Comparison of ENCODE assay signal across 8 cellular contexts in the genomic region with DNA sequence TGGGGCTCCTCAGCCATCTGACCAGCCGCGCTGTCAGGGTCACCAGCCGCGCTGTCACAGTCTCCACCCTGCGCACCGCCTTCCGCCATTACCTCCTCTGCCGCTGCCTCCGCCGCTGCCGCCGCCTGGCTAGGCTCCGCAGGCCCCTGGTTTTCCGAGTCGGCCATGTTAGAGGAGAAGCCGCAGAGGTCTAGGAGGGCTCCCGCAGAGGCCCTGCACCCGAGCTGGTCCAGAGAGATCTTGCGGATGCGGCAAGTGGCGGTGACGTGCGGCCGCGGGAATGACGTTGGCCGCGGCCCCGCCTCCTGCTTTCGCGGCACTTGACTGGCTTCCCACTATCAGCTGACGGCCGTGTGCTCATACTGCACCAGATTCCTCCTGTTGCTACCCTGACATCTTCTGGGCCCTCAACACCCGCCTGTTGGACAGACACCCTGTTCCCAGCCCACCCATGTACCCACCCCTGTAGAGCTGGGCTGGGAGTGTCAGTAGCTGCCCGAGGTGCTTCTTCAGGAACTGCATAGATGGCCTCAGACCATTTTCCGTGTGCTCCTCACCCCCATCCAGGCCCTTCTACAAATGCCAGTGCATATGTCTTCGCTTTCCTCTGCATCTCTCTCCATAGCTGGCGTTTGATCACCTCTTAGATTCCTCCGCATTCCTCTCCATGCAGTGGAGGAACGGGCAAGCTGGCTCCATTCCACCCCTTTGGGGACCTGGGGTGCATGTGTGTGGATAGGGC. TPM values are rescaled to one million over a fixed set of nuclear protein-coding genes. Genes with fewer than 3 reads are reported as not detected.
DNase-seq lines count a peak whose midpoint lies in the region; ATAC-seq, FAIRE-seq and TF ChIP-seq lines count a peak whose summit lies in the region.

Gene NAP1L5 (minus strand): TSS at position 242 of the 742 bp plus-strand sequence. CDS start 75 bp downstream, at position 167.

- no peak for TF ChIP-seq CTCF in activated B cell treated with CpG ODN at 0.5 μM for 24 hours (IDR thresholded peaks at IDR 0.05)
- no peak for TF ChIP-seq CTCF in cardiac fibroblast (IDR thresholded peaks at IDR 0.05; ENCODE audit: low read depth, low read length)
- no peak for TF ChIP-seq CTCF in keratinocyte (optimal IDR thresholded peaks at IDR 0.05 in 1 of 3, IDR thresholded peaks at IDR 0.05 in 1 of 3, conservative IDR thresholded peaks at IDR 0.05 in 1 of 3; ENCODE audit: extremely low read depth in 1 of 3, insufficient read depth in 2 of 3, low read length in 3 of 3)

- CTCF ChIA-PET in activated B cell treated with CpG ODN at 0.5 μM for 24 hours (lab: Charles Lee): interaction anchor here (1.0 kb wide), 1 partner anchor 171 kb away, joined by 3 read pairs; no protein-coding TSS in a partner anchor

- intact Hi-C loops in activated B cell treated with CpG ODN at 0.5 μM for 24 hours (cut with micrococcal nuclease): loop anchor here (1.0 to 10.0 kb wide), 2 partner anchors 105 to 417 kb away; partner anchors contain the start of genes HERC3 and TIGD2

- DNase-seq in EL: peak; percentile 66
- peak; percentile 32 for DNase-seq in LoVo (ENCODE audit: low spot score)
- DNase-seq in activated B cell treated with CpG ODN at 0.5 μM for 24 hours: peak; percentile 55
- DNase-seq in cardiac fibroblast (ENCODE audit: low read depth in 2 of 2): peak; percentile 71 to 84
- DNase-seq in keratinocyte (ENCODE audit: low read depth, low spot score): no peak
- peak; percentile 30 to 55 (median 40) for DNase-seq in stimulated activated CD4-positive, alpha-beta T cell treated with anti-CD3 and anti-CD28 coated beads, Interleukin-12 subunit alpha, Interleukin-12 subunit beta, amount 100 ng/mL, for 48 hours (ENCODE audit: low read depth in 2 of 3, low spot score in 1 of 3)
- DNase-seq in NCI-H2171 (lab: John Stamatoyannopoulos, UW): no peak

- no peaks in the 10 kb centered on the region for H3K79me2 ChIP-seq in keratinocyte (ENCODE audit: control insufficient read depth, insufficient read depth, low read length)

- H3K9me3 Mint-ChIP-seq in activated B cell treated with CpG ODN at 0.5 μM for 24 hours: no peaks in the 10 kb centered on the region

- dilution Hi-C loops in keratinocyte (cut with MboI; ENCODE audit: extremely low pct_ligation_motif_present, low sequenced_read_pairs): no loop called here

- peaks cover 9% of the 10 kb centered on the region for H3K4me1 Mint-ChIP-seq in activated B cell treated with CpG ODN at 0.5 μM for 24 hours

- H3K36me3 Mint-ChIP-seq in activated B cell treated with CpG ODN at 0.5 μM for 24 hours (ENCODE audit: low read depth): peaks cover 45% of the 10 kb centered on the region

- POLR2A ChIA-PET in activated B cell treated with CpG ODN at 0.5 μM for 24 hours (lab: Charles Lee): interaction anchor here (0.7 to 1.6 kb wide), 2 partner anchors 105 to 106 kb away, joined by 4 to 6 read pairs; partner anchors contain the start of gene HERC3

- peak within 1 kb of the TSS; percentile 63 for H3K4me2 ChIP-seq in keratinocyte (ENCODE audit: control insufficient read depth, extremely low read depth, insufficient read depth, low read depth, low read length)

- no peaks in the 10 kb centered on the region for H3K9me3 ChIP-seq in keratinocyte (ENCODE audit: control insufficient read depth, low read depth, low read length)

- H3K4me1 ChIP-seq in keratinocyte (ENCODE audit: control insufficient read depth, extremely low read depth, insufficient read depth, low read length): peaks cover 2% of the 10 kb centered on the region

- no peaks in the 10 kb centered on the region for H3K27me3 ChIP-seq in keratinocyte (ENCODE audit: control insufficient read depth, extremely low read depth, insufficient read depth, low read length)

- peak within 1 kb of the TSS; percentile 78 for H3K27ac Mint-ChIP-seq in activated B cell treated with CpG ODN at 0.5 μM for 24 hours

- H3K9me1 ChIP-seq in keratinocyte (ENCODE audit: control insufficient read depth, extremely low read depth, insufficient read depth, low read length): no peaks in the 10 kb centered on the region

- no peaks in the 10 kb centered on the region for H3K27me3 Mint-ChIP-seq in activated B cell treated with CpG ODN at 0.5 μM for 24 hours

- H3K9ac ChIP-seq in keratinocyte (ENCODE audit: control insufficient read depth, extremely low read depth, insufficient read depth, low read length): peak within 1 kb of the TSS; percentile 49

- H4K20me1 ChIP-seq in keratinocyte (ENCODE audit: control insufficient read depth, extremely low read depth, insufficient read depth, low read length): no peaks in the 10 kb centered on the region

- FAIRE-seq in keratinocyte (lab: Jason Lieb, UNC): no peak

- H3K27ac ChIP-seq in keratinocyte (ENCODE audit: control insufficient read depth, insufficient read depth, low read length): no peak within 1 kb of the TSS

- peaks cover 0 to 1% of the 10 kb centered on the region in 2 experiments for H3K36me3 ChIP-seq in keratinocyte (ENCODE audit: control insufficient read depth in 2 of 2, extremely low read depth in 1 of 2, insufficient read depth in 2 of 2, low read length in 2 of 2)

- peak within 1 kb of the TSS; percentile 89 for H3K4me3 Mint-ChIP-seq in activated B cell treated with CpG ODN at 0.5 μM for 24 hours

- H3K4me3 ChIP-seq in cardiac fibroblast (replicated peaks in 1 of 2; ENCODE audit: low read depth in 2 of 2, low read length in 2 of 2) (peak within 1 kb of the TSS; percentile 68 to 78), keratinocyte (ENCODE audit: control insufficient read depth in 2 of 3, extremely low read depth in 1 of 3, insufficient read depth in 2 of 3, low read depth in 1 of 3, low read length in 3 of 3) (peak within 1 kb of the TSS; percentile 32 to 74 (median 68))

- peak within 1 kb of the TSS; percentile 11 for H2AFZ ChIP-seq in keratinocyte (ENCODE audit: control insufficient read depth, low read length)

- ATAC-seq in GM21825 (IDR thresholded peaks at IDR 0.05; ENCODE audit: unreplicated experiment): peak; percentile 96
- peak; percentile 84 for ATAC-seq in activated B cell treated with CpG ODN at 0.5 μM for 24 hours (ENCODE audit: low read depth)

RNA-seq across cellular contexts. Expression of gene NAP1L5, which starts in this region (rescaled TPM):
- total RNA-seq in activated B cell treated with CpG ODN at 0.5 μM for 24 hours: 1.8 and 2.6 TPM in 2 replicates
- polyA plus RNA-seq in keratinocyte: 0.89 to 1.8 TPM (median 1.0 TPM) in 3 replicates
- 0.72 TPM for polyA plus RNA-seq in keratinocyte (2011; ENCODE audit: low read depth)
- polyA plus RNA-seq in keratinocyte (2011; cell fraction: cytosol; rRNA removed): 1.3 and 2.1 TPM in 2 replicates
- polyA plus RNA-seq in keratinocyte (2011; cell fraction: nucleus; rRNA removed): 0.83 and 1.3 TPM in 2 replicates
- 1.1 TPM in 2 replicates for polyA plus RNA-seq in keratinocyte (2012; ENCODE audit: low replicate concordance)
- polyA minus RNA-seq in keratinocyte: 1.0 TPM in 1 of 3 replicates, not detected in the others
- not detected for polyA minus RNA-seq in keratinocyte (2011; cell fraction: cytosol; rRNA and poly(A)+ RNA removed)
- polyA minus RNA-seq in keratinocyte (2011; cell fraction: nucleus; rRNA and poly(A)+ RNA removed): not detected in 2 replicates

Comparison
In these comparisons a context has a peak if more than half of its experiments do, and no peak if none do; other contexts are left out.
1. DNase-seq: peak in EL (single experiment), LoVo (single experiment), activated B cell treated with CpG ODN at 0.5 μM for 24 hours (single experiment), cardiac fibroblast (2 of 2) and stimulated activated CD4-positive, alpha-beta T cell treated with anti-CD3 and anti-CD28 coated beads, Interleukin-12 subunit alpha, Interleukin-12 subunit beta, amount 100 ng/mL, for 48 hours (3 of 3); none in keratinocyte (single experiment) and NCI-H2171 (single experiment).